10 cellular contexts compared by ENCODE assay signal in the genomic region with DNA sequence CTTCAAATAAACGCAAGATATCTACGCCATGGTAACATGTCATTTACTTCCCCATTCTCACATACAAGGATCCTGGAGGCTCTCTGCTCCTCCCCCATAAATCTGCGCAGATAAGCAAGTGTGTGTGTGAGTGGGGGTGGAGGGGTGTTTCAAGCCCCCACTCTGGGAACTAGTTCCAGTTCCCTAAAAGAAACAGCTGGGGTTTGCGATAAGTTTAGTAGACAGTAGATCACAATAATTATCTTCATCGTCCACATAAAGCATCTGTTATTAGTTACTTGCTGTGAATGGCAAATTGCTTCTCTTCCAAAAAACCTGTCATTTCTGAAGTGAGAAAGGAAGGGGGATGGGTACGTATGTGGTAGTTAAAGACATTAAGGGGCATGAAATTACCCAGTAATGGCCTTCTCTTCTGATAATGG.
DNase-seq lines count a peak whose midpoint lies in the region; ATAC-seq and TF ChIP-seq lines count a peak whose summit lies in the region.
"Had no signal": no experiment of that assay in that cellular context is flagged by ENCODE, and none has a peak within 500 bp of the region (broad histone marks: within the 10 kb centered on the region; RNA-seq: fewer than 3 reads in every experiment).

No MANE protein-coding gene starts in this region.

- no peaks in the 10 kb centered on the region for H3K9me3 Mint-ChIP-seq in CD4-positive, alpha-beta memory T cell

- no peaks in the 10 kb centered on the region for H3K27me3 Mint-ChIP-seq in CD4-positive, alpha-beta memory T cell

- H2AFZ ChIP-seq in parathyroid adenoma, result no peak overlapping the region

- DNase-seq in CD4-positive, alpha-beta memory T cell, result no peak
- peak in 2 of 3 experiments; percentile 69 to 90 for DNase-seq in NCI-H1417 (lab: John Stamatoyannopoulos, UW)
- DNase-seq in caudate nucleus (lab: John Stamatoyannopoulos, UW), result peak in 7 of 61 donors; percentile 19 to 39 (median 24)
- DNase-seq in middle frontal gyrus (ENCODE audit: extremely low spot score, low spot score), result no peak
- DNase-seq in NCI-H774 (lab: John Stamatoyannopoulos, UW), result no peak
- no peak for DNase-seq in dermis blood vessel endothelial cell
- DNase-seq: NCI-H187 had no signal

- no peaks in the 10 kb centered on the region for H3K9me3 ChIP-seq in CD4-positive, alpha-beta memory T cell (ENCODE audit: control insufficient read depth in 1 of 2, low read length in 2 of 2)
- H3K9me3 ChIP-seq in parathyroid adenoma (ENCODE audit: control insufficient read depth, low read length), result no peaks in the 10 kb centered on the region

- POLR2A ChIA-PET in CD4-positive, alpha-beta memory T cell (lab: Charles Lee; ENCODE audit: partially characterized antibody), result no interaction called here

- no peak for TF ChIP-seq CTCF in parathyroid adenoma (IDR thresholded peaks at IDR 0.05)

- intact Hi-C loops in CD4-positive, alpha-beta memory T cell (cut with micrococcal nuclease), result no loop called here

- peak overlapping the region; percentile 54 for H3K4me2 ChIP-seq in parathyroid adenoma (ENCODE audit: low read length)

- H3K4me3 ChIP-seq in CD4-positive, alpha-beta memory T cell (ENCODE audit: low read length in 2 of 2), result no peak overlapping the region
- peak overlapping the region; percentile 19 for H3K4me3 ChIP-seq in parathyroid adenoma (ENCODE audit: low read depth, low read length)

- H3K36me3 ChIP-seq in CD4-positive, alpha-beta memory T cell (ENCODE audit: insufficient read depth, low read length), result peaks cover 7% of the 10 kb centered on the region
- H3K36me3 ChIP-seq in parathyroid adenoma (ENCODE audit: control insufficient read depth, insufficient read depth, low read length), result no peaks in the 10 kb centered on the region

- CTCF ChIA-PET in CD4-positive, alpha-beta memory T cell (lab: Charles Lee; ENCODE audit: partially characterized antibody), result interaction anchor here (2.3 to 25.2 kb wide), 3 partner anchors 9 to 31 kb away, joined by 5 to 509 read pairs (median 21); no protein-coding TSS in a partner anchor

- H3K27ac Mint-ChIP-seq in CD4-positive, alpha-beta memory T cell, result peak overlapping the region in 4 of 7 donors; percentile 4 to 64 (median 52)

- peaks cover 27 to 47% (median 42%) of the 10 kb centered on the region in 4 donors for H3K4me1 Mint-ChIP-seq in CD4-positive, alpha-beta memory T cell

- H3K4me3 Mint-ChIP-seq in CD4-positive, alpha-beta memory T cell, result peak overlapping the region in 1 of 8 donors; percentile 13

- no peaks in the 10 kb centered on the region for H3K27me3 ChIP-seq in CD4-positive, alpha-beta memory T cell (ENCODE audit: insufficient read depth, low read length)
- H3K27me3 ChIP-seq in parathyroid adenoma (ENCODE audit: control insufficient read depth, insufficient read depth, low read length), result no peaks in the 10 kb centered on the region

- no peak overlapping the region for H3K27ac ChIP-seq in CD4-positive, alpha-beta memory T cell (ENCODE audit: low read depth, low read length)
- peak overlapping the region; percentile 96 for H3K27ac ChIP-seq in caudate nucleus (ENCODE audit: low read depth, low read length)
- peak overlapping the region; percentile 83 for H3K27ac ChIP-seq in parathyroid adenoma
- H3K27ac ChIP-seq: epithelial cell of prostate had no signal

- peaks cover 7 to 29% of the 10 kb centered on the region in 2 donors for H3K36me3 Mint-ChIP-seq in CD4-positive, alpha-beta memory T cell

- peaks cover 36% of the 10 kb centered on the region for H3K4me1 ChIP-seq in CD4-positive, alpha-beta memory T cell (ENCODE audit: insufficient read depth, low read length)
- peaks cover 39% of the 10 kb centered on the region for H3K4me1 ChIP-seq in parathyroid adenoma

- no peak overlapping the region for H3K9ac ChIP-seq in parathyroid adenoma

- peaks cover 20% of the 10 kb centered on the region for H3K79me2 ChIP-seq in parathyroid adenoma

- ATAC-seq in HG03280 (IDR thresholded peaks at IDR 0.05; ENCODE audit: unreplicated experiment), result no peak

Comparison
In these comparisons a context has a peak if more than half of its experiments do, and no peak if none do; other contexts are left out.
1. DNase-seq: peak in NCI-H1417 (2 of 3); none in CD4-positive, alpha-beta memory T cell (0 of 5), middle frontal gyrus (single experiment), NCI-H774 (single experiment) and dermis blood vessel endothelial cell (single experiment).